In genomic region chr16:17729820-17730219, GRCh38 we compare ENCODE assay signal across 25 cellular contexts.
"Had no signal": no experiment of that assay in that cellular context is flagged by ENCODE, and none has a peak within 500 bp of the region (broad histone marks: within the 10 kb centered on the region; RNA-seq: fewer than 3 reads in every experiment).

No MANE protein-coding gene starts in this region.

- H3K27ac ChIP-seq: coronary artery, dorsolateral prefrontal cortex, epithelial cell of prostate, esophagus squamous epithelium, gastrocnemius medialis, heart right ventricle, left lung, lower lobe of right lung had no signal

- H3K4me1 ChIP-seq: esophagus squamous epithelium, gastrocnemius medialis, heart right ventricle, left lung, lower lobe of right lung had no signal

- H3K36me3 ChIP-seq: esophagus squamous epithelium, gastrocnemius medialis, heart right ventricle, left lung, lower lobe of right lung had no signal

- H3K9me3 ChIP-seq: esophagus squamous epithelium, gastrocnemius medialis, lower lobe of right lung, mucosa of descending colon had no signal

- FAIRE-seq: colon, endothelial cell of umbilical vein, islet of Langerhans, keratinocyte had no signal

- DNase-seq: dermis blood vessel endothelial cell; dorsolateral prefrontal cortex; effector CD4-positive, alpha-beta T cell; effector memory CD4-positive, alpha-beta T cell; erythroblast; esophagus squamous epithelium; foreskin fibroblast; foreskin melanocyte; gastrocnemius medialis; glutamatergic neuron; head of caudate nucleus; heart right ventricle; hippocampal formation; left cardiac atrium; left lung; left ventricle myocardium superior; lower lobe of right lung; mesenchymal stem cell; mucosa of descending colon had no signal

- H3K27me3 ChIP-seq: gastrocnemius medialis, left lung had no signal

- H3K4me3 ChIP-seq: coronary artery, dorsolateral prefrontal cortex, esophagus squamous epithelium, gastrocnemius medialis, heart right ventricle, left lung, lower lobe of right lung, mucosa of descending colon had no signal
